In genomic region chr19:49889687-49890348, GRCh38 we compare ENCODE assay signal across 2 cellular contexts.
TF ChIP-seq lines count a peak whose summit lies in the region.

No MANE protein-coding gene starts in this region.

TF ChIP-seq in HEK293, 187 proteins besides CTCF, POLR2A, EP300 and RAD21:
- TF ChIP-seq SETDB1 (IDR thresholded peaks at IDR 0.05; ENCODE audit: insufficient read length, low read length) = peak; percentile 68
- TF ChIP-seq, protein P1, sequence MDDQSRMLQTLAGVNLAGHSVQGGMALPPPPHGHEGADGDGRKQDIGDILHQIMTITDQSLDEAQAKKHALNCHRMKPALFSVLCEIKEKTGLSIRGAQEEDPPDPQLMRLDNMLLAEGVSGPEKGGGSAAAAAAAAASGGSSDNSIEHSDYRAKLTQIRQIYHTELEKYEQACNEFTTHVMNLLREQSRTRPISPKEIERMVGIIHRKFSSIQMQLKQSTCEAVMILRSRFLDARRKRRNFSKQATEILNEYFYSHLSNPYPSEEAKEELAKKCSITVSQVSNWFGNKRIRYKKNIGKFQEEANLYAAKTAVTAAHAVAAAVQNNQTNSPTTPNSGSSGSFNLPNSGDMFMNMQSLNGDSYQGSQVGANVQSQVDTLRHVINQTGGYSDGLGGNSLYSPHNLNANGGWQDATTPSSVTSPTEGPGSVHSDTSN (CRISPR knock-in tag; IDR thresholded peaks at IDR 0.05) = peak; percentile 59; the same call in 1 of the 2 replicates
- TF ChIP-seq, protein P2, sequence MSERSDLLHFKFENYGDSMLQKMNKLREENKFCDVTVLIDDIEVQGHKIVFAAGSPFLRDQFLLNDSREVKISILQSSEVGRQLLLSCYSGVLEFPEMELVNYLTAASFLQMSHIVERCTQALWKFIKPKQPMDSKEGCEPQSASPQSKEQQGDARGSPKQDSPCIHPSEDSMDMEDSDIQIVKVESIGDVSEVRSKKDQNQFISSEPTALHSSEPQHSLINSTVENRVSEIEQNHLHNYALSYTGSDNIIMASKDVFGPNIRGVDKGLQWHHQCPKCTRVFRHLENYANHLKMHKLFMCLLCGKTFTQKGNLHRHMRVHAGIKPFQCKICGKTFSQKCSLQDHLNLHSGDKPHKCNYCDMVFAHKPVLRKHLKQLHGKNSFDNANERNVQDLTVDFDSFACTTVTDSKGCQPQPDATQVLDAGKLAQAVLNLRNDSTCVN (tag by site-specific recombination; optimal IDR thresholded peaks at IDR 0.05) = no peak

TF ChIP-seq in HepG2, 621 proteins besides CTCF, POLR2A, EP300 and RAD21:
- TF ChIP-seq ZNF460 (CRISPR knock-in tag; IDR thresholded peaks at IDR 0.05; ENCODE audit: borderline replicate concordance) (no peak), ZFP36L1 (CRISPR knock-in tag; IDR thresholded peaks at IDR 0.05) (no peak), NCOA2 (CRISPR knock-in tag; IDR thresholded peaks at IDR 0.05) (no peak), ZNF17 (CRISPR knock-in tag; IDR thresholded peaks at IDR 0.05) (no peak), HCFC1 (IDR thresholded peaks at IDR 0.05; ENCODE audit: low read depth, low read length) (no peak), KAT7 (CRISPR knock-in tag; IDR thresholded peaks at IDR 0.05; ENCODE audit: borderline replicate concordance) (no peak), WIZ (CRISPR knock-in tag; IDR thresholded peaks at IDR 0.05) (no peak), POLR2G (IDR thresholded peaks at IDR 0.05; ENCODE audit: low read depth, low read length) (no peak), ZNF446 (CRISPR knock-in tag; IDR thresholded peaks at IDR 0.05) (no peak), ZNF296 (CRISPR knock-in tag; conservative IDR thresholded peaks at IDR 0.05) (no peak), ZNF512 (CRISPR knock-in tag; IDR thresholded peaks at IDR 0.05) (no peak), AKAP8 (CRISPR knock-in tag; IDR thresholded peaks at IDR 0.05) (no peak), ZNF468 (CRISPR knock-in tag; IDR thresholded peaks at IDR 0.05) (no peak), JUNB (CRISPR knock-in tag; IDR thresholded peaks at IDR 0.05; ENCODE audit: borderline replicate concordance) (no peak), PHF21A (CRISPR knock-in tag; IDR thresholded peaks at IDR 0.05) (no peak), AGO2 (optimal IDR thresholded peaks at IDR 0.05; ENCODE audit: low read depth, low read length) (peak; percentile 79), ZNF12 (CRISPR knock-in tag; IDR thresholded peaks at IDR 0.05) (no peak), ZNF205 (CRISPR knock-in tag; IDR thresholded peaks at IDR 0.05) (no peak), AGO1 (IDR thresholded peaks at IDR 0.05; ENCODE audit: low read depth, low read length, poor library complexity, severe bottlenecking) (peak; percentile 25), ZNF768 (CRISPR knock-in tag; IDR thresholded peaks at IDR 0.05) (0 out of 2 replicates have a peak, but pooled peaks have one; percentile 4), ZNF570 (CRISPR knock-in tag; IDR thresholded peaks at IDR 0.05; ENCODE audit: borderline replicate concordance) (no peak), ZNF441 (CRISPR knock-in tag; IDR thresholded peaks at IDR 0.05; ENCODE audit: borderline replicate concordance) (no peak), ONECUT2 (CRISPR knock-in tag; IDR thresholded peaks at IDR 0.05) (no peak), NONO (IDR thresholded peaks at IDR 0.05) (no peak), NONO (CRISPR knock-in tag; conservative IDR thresholded peaks at IDR 0.05) (no peak), NR2F2 (IDR thresholded peaks at IDR 0.05; ENCODE audit: borderline replicate concordance, low read depth) (no peak), BATF2 (CRISPR knock-in tag; IDR thresholded peaks at IDR 0.05) (no peak), RELA (CRISPR knock-in tag; IDR thresholded peaks at IDR 0.05) (no peak), RBFOX2 (IDR thresholded peaks at IDR 0.05; ENCODE audit: low read depth, low read length) (peak; percentile 44), HOXA7 (CRISPR knock-in tag; IDR thresholded peaks at IDR 0.05) (no peak), MAF1 (CRISPR knock-in tag; IDR thresholded peaks at IDR 0.05; ENCODE audit: borderline replicate concordance) (no peak), KAT2B (IDR thresholded peaks at IDR 0.05; ENCODE audit: borderline replicate concordance, low read depth, low read length) (no peak)
